ENCODE assay signal across 20 cellular contexts in genomic region chr14:24258548-24259265, GRCh38. TPM values are rescaled to one million over a fixed set of nuclear protein-coding genes. Genes with fewer than 3 reads are reported as not detected.
A peak's percentile ranks its signal among the peaks of the same experiment; 100 is the strongest.
DNase-seq lines count a peak whose midpoint lies in the region; ATAC-seq, FAIRE-seq and TF ChIP-seq lines count a peak whose summit lies in the region.
"Had no signal": no experiment of that assay in that cellular context is flagged by ENCODE, and none has a peak within 500 bp of the region (broad histone marks: within the 10 kb centered on the region; RNA-seq: fewer than 3 reads in every experiment).

No MANE protein-coding gene starts in this region.

- 0 out of 2 replicates have a peak overlapping the region, but pooled peaks have one; percentile 9 for H2BK12ac ChIP-seq in H1 (ENCODE audit: low read depth, low read length)

- no peak for TF ChIP-seq RAD21 in H1 (IDR thresholded peaks at IDR 0.05 in 1 of 2, conservative IDR thresholded peaks at IDR 0.05 in 1 of 2; ENCODE audit: low read depth in 2 of 2, low read length in 2 of 2)

- H3K9me3 ChIP-seq in H1 (ENCODE audit: insufficient read depth in 2 of 2, low read depth in 1 of 2, low read length in 1 of 2) (no peaks in the 10 kb centered on the region), suprapubic skin (no peaks in the 10 kb centered on the region)

- TF ChIP-seq EP300 in H1 (IDR thresholded peaks at IDR 0.05; ENCODE audit: borderline replicate concordance in 1 of 2, low read depth in 2 of 2, low read length in 2 of 2) (no peak), suprapubic skin (IDR thresholded peaks at IDR 0.05) (no peak)

- peaks cover 23% of the 10 kb centered on the region for H3K4me1 Mint-ChIP-seq in mesothelial cell of epicardium

- no peak overlapping the region for H2BK120ac ChIP-seq in H1 (replicated peaks; ENCODE audit: low read depth, low read length)

- peak overlapping the region; percentile 96 for H3K27ac ChIP-seq in RWPE1
- no peak overlapping the region for H3K27ac ChIP-seq in H1 (ENCODE audit: low read depth, low read length)
- H3K27ac ChIP-seq in suprapubic skin: peak overlapping the region; percentile 65

- H3K9ac ChIP-seq in H1 (replicated peaks in 1 of 4; ENCODE audit: extremely low read depth in 1 of 4, low read depth in 3 of 4, low read length in 3 of 4): no peak overlapping the region

- TF ChIP-seq POLR2A in H1 (IDR thresholded peaks at IDR 0.05; ENCODE audit: control extremely low read depth in 1 of 2, low read depth in 2 of 2, low read length in 2 of 2) (no peak), suprapubic skin (IDR thresholded peaks at IDR 0.05) (no peak)

- ATAC-seq in HG03025 (IDR thresholded peaks at IDR 0.05; ENCODE audit: low FRiP score, unreplicated experiment) (no peak), GM21367 (IDR thresholded peaks at IDR 0.05; ENCODE audit: unreplicated experiment) (no peak)
- ATAC-seq: GM12878, GM23338 had no signal

- H3K27me3 Mint-ChIP-seq in mesothelial cell of epicardium (ENCODE audit: low read depth): no peaks in the 10 kb centered on the region
- H3K27me3 Mint-ChIP-seq: CD4-positive, CD25-positive, alpha-beta regulatory T cell had no signal

- no peak overlapping the region for H2AK5ac ChIP-seq in H1 (ENCODE audit: low read depth, low read length)

- H3K36me3 Mint-ChIP-seq in mesothelial cell of epicardium: no peaks in the 10 kb centered on the region

- H2BK20ac ChIP-seq in H1 (ENCODE audit: low read length): no peak overlapping the region

- no peak overlapping the region for H2AFZ ChIP-seq in H1 (ENCODE audit: low read length)
- H2AFZ ChIP-seq: GM23338 had no signal

- H3K23ac ChIP-seq in H1 (ENCODE audit: insufficient read length): no peak overlapping the region

- H3K4me3 ChIP-seq in H1 (ENCODE audit: extremely low read depth in 1 of 4, insufficient read depth in 2 of 4, low read depth in 3 of 4, low read length in 4 of 4) (no peak overlapping the region), suprapubic skin (no peak overlapping the region)
- H3K4me3 ChIP-seq: GM12878, GM23338 had no signal

- peak overlapping the region; percentile 80 for H4K8ac ChIP-seq in H1 (ENCODE audit: extremely low read depth, insufficient read depth, low read length)

- no peak overlapping the region for H3K4ac ChIP-seq in H1 (replicated peaks; ENCODE audit: insufficient read length, low read depth, low read length)

- 88% methylated on average over 18 of the region's 18 CpGs; no CpG with 5 or more reads in 1 of the 2 experiments for WGBS in H1 (ENCODE audit: extremely low coverage in 1 of 2, insufficient coverage in 1 of 2, insufficient read length in 1 of 2, insufficient replicate concordance in 2 of 2, low coverage in 1 of 2, low lambda C conversion rate in 2 of 2, missing lambda C conversion rate in 1 of 2), 2 experiments
- 75% methylated on average over 15 of the region's 18 CpGs for WGBS in suprapubic skin

- H3K4me2 ChIP-seq in H1 (ENCODE audit: insufficient read depth in 1 of 2, low read depth in 2 of 2, low read length in 2 of 2): no peak overlapping the region
- H3K4me2 ChIP-seq: GM23338 had no signal

- H3K79me1 ChIP-seq in H1 (ENCODE audit: low read depth, low read length): no peaks in the 10 kb centered on the region

- FAIRE-seq in H1 (lab: Jason Lieb, UNC): no peak
- FAIRE-seq: GM12878 had no signal

- H3K27me3 ChIP-seq in H1 (replicated peaks in 1 of 4; ENCODE audit: control insufficient read depth in 3 of 4, extremely low read depth in 1 of 4, insufficient read depth in 3 of 4, low read length in 3 of 4): no peaks in the 10 kb centered on the region; a peak in 1 of 7 replicates
- no peaks in the 10 kb centered on the region for H3K27me3 ChIP-seq in suprapubic skin

- H3K18ac ChIP-seq in H1 (ENCODE audit: extremely low read depth, low read length): no peak overlapping the region

- H3K4me1 ChIP-seq in H1 (replicated peaks in 1 of 4; ENCODE audit: control insufficient read depth in 3 of 4, insufficient read depth in 4 of 4, low read length in 3 of 4) (peaks cover 0 to 2% (median 0%) of the 10 kb centered on the region in 4 experiments; a peak in 1 of 7 replicates), suprapubic skin (peaks cover 20% of the 10 kb centered on the region)

- no peak overlapping the region for H2BK5ac ChIP-seq in H1 (ENCODE audit: low read depth, low read length)

- no peak overlapping the region for H4K91ac ChIP-seq in H1 (replicated peaks; ENCODE audit: insufficient read length, low read length)

- H3K23me2 ChIP-seq in H1 (ENCODE audit: low read depth, low read length): no peaks in the 10 kb centered on the region

- no peak overlapping the region for H2BK15ac ChIP-seq in H1 (ENCODE audit: low read length)

- H3K4me3 Mint-ChIP-seq in mesothelial cell of epicardium: no peak overlapping the region
- H3K4me3 Mint-ChIP-seq: CD4-positive, CD25-positive, alpha-beta regulatory T cell; GM23338; HFFc6 had no signal

- peaks cover 0 to 2% of the 10 kb centered on the region in 2 experiments for H4K20me1 ChIP-seq in H1 (replicated peaks in 1 of 2; ENCODE audit: control insufficient read depth in 1 of 2, insufficient read depth in 2 of 2, low read length in 2 of 2)

- H3K79me2 ChIP-seq in H1 (ENCODE audit: control insufficient read depth in 1 of 2, insufficient read depth in 2 of 2, low read length in 2 of 2): no peaks in the 10 kb centered on the region

- CTCF ChIA-PET in RWPE1 (lab: Yijun Ruan, JAX) (interaction anchor here (0.9 kb wide), 1 partner anchor 49 kb away, joined by 3 read pairs; the partner anchor contains the start of gene CIDEB), H1 (lab: Charles Lee; ENCODE audit: partially characterized antibody) (interaction anchor here (0.5 to 3.6 kb wide), 8 partner anchors 12 to 1446 kb away, joined by 3 to 14 read pairs (median 6); partner anchors contain the start of genes CIDEB, RABGGTA and TINF2)

- no peaks in the 10 kb centered on the region for H3K36me3 ChIP-seq in H1 (ENCODE audit: control insufficient read depth in 2 of 4, insufficient read depth in 4 of 4, low read length in 3 of 4)
- peaks cover 27% of the 10 kb centered on the region for H3K36me3 ChIP-seq in suprapubic skin

- TF ChIP-seq CTCF in RWPE1 (conservative IDR thresholded peaks at IDR 0.05; ENCODE audit: low read depth) (no peak), H1 (IDR thresholded peaks at IDR 0.05; ENCODE audit: control extremely low read depth in 1 of 3, insufficient read depth in 1 of 3, low read depth in 1 of 3, low read length in 3 of 3) (no peak), mesothelial cell of epicardium (IDR thresholded peaks at IDR 0.05; ENCODE audit: unreplicated experiment) (no peak), suprapubic skin (IDR thresholded peaks at IDR 0.05) (no peak)

- H3K14ac ChIP-seq in H1 (ENCODE audit: insufficient read length): no peak overlapping the region

- peak overlapping the region; percentile 66 for H3K27ac Mint-ChIP-seq in mesothelial cell of epicardium
- H3K27ac Mint-ChIP-seq: GM23338, HFFc6 had no signal

- H3K9me3 Mint-ChIP-seq in mesothelial cell of epicardium: no peaks in the 10 kb centered on the region
- H3K9me3 Mint-ChIP-seq: CD4-positive, CD25-positive, alpha-beta regulatory T cell; GM23338; HFFc6 had no signal

- DNase-seq in RWPE1 (ENCODE audit: low spot score) (no peak), H1 (ENCODE audit: low read depth in 1 of 2, low spot score in 2 of 2) (no peak), mesothelial cell of epicardium (ENCODE audit: low spot score in 2 of 2, unreplicated experiment in 2 of 2) (no peak), suprapubic skin (ENCODE audit: low spot score in 2 of 2) (peak in 1 of 2 donors; percentile 56), NCI-H2107 treated with DMSO at 0.1 percent for 48 hours (lab: John Stamatoyannopoulos, UW; ENCODE audit: unreplicated experiment) (no peak), NCI-H1048 (lab: John Stamatoyannopoulos, UW) (no peak)
- DNase-seq: CD4-positive, CD25-positive, alpha-beta regulatory T cell; HFFc6; Karpas-422; NCI-H1436 treated with DMSO at 0.1 percent for 48 hours; NCI-H2107; NCI-H345; NCI-H526 treated with DMSO at 0.1 percent for 48 hours; NK-92 treated with Interleukin-12 subunit alpha and Interleukin-12 subunit beta, amount 100 ng/mL, for 24 hours; OCI-M1; RPMI8226 had no signal

- POLR2A ChIA-PET in RWPE1 (lab: Yijun Ruan, JAX; ENCODE audit: low non-redundant PET) (interaction anchor here (0.6 kb wide), 1 partner anchor 68 kb away, joined by 6 read pairs; no protein-coding TSS in a partner anchor), H1 (lab: Charles Lee; ENCODE audit: partially characterized antibody) (interaction anchor here (0.7 to 3.9 kb wide), 7 partner anchors 8 to 56 kb away, joined by 3 to 14 read pairs (median 4); partner anchors contain the start of gene RABGGTA)

- H4K5ac ChIP-seq in H1 (ENCODE audit: insufficient read length, low read depth, low read length): no peak overlapping the region

- no peak overlapping the region for H3K56ac ChIP-seq in H1 (replicated peaks; ENCODE audit: insufficient read length, low read depth, low read length)

RNA-seq across cellular contexts. Expression of gene TGM1, which starts 4.3 kb away (rescaled TPM):
- 2.0 and 2.2 TPM in 2 replicates for total RNA-seq in H1 (2021; fragmentation: NEBNext Ultra II Directional; extraction: Animal tissue kit (Norgen Biotek cat#: 25700))
- polyA plus RNA-seq in H1 (2011; rRNA removed): 1.8 and 4.1 TPM in 2 replicates
- polyA plus RNA-seq in H1 (2011; cell fraction: cytosol; rRNA removed): 2.6 TPM
- polyA plus RNA-seq in H1 (2011; cell fraction: nucleus; rRNA removed): 15.8 TPM
- 1.7 to 2.2 TPM (median 1.8 TPM) in 4 replicates for polyA plus RNA-seq in H1 (2012, experiment 1 of 2)
- 1.1 TPM for polyA plus RNA-seq in H1 (2012, experiment 2 of 2)
- polyA plus RNA-seq in H1 (2013, experiment 1 of 2): 1.3 TPM
- polyA plus RNA-seq in H1 (2013, experiment 2 of 2): 1.4 TPM
- 2.0 and 2.2 TPM in 2 replicates for polyA minus RNA-seq in H1 (2011; rRNA and poly(A)+ RNA removed)
- polyA minus RNA-seq in H1 (2011; cell fraction: cytosol; rRNA and poly(A)+ RNA removed): not detected
- polyA minus RNA-seq in H1 (2011; cell fraction: nucleus; rRNA and poly(A)+ RNA removed): 3.9 TPM
- total RNA-seq in mesothelial cell of epicardium: 9.5 to 12.1 TPM (median 10.2 TPM) in 3 replicates
- 100 to 1,000 TPM; 127 to 144 (median 130) TPM for total RNA-seq in suprapubic skin
- polyA plus RNA-seq: CD4-positive, CD25-positive, alpha-beta regulatory T cell had no signal

RNA-seq across cellular contexts. Expression of gene RABGGTA, which starts 12.7 kb away (rescaled TPM):
- total RNA-seq in H1 (2021; fragmentation: NEBNext Ultra II Directional; extraction: Animal tissue kit (Norgen Biotek cat#: 25700)): 16.0 and 16.9 TPM in 2 replicates
- polyA plus RNA-seq in H1 (2011; rRNA removed): 49.8 and 65.1 TPM in 2 replicates
- 30.0 TPM for polyA plus RNA-seq in H1 (2011; cell fraction: cytosol; rRNA removed)
- polyA plus RNA-seq in H1 (2011; cell fraction: nucleus; rRNA removed): 150 TPM
- polyA plus RNA-seq in H1 (2012, experiment 1 of 2): 17.0 to 25.2 TPM (median 20.7 TPM) in 4 replicates
- polyA plus RNA-seq in H1 (2012, experiment 2 of 2): 36.6 TPM
- 22.1 TPM for polyA plus RNA-seq in H1 (2013, experiment 1 of 2)
- 19.9 TPM for polyA plus RNA-seq in H1 (2013, experiment 2 of 2)
- polyA minus RNA-seq in H1 (2011; rRNA and poly(A)+ RNA removed): 34.2 and 35.5 TPM in 2 replicates
- polyA minus RNA-seq in H1 (2011; cell fraction: cytosol; rRNA and poly(A)+ RNA removed): 18.1 TPM
- polyA minus RNA-seq in H1 (2011; cell fraction: nucleus; rRNA and poly(A)+ RNA removed): 40.0 TPM
- total RNA-seq in mesothelial cell of epicardium (28.7 to 34.5 TPM (median 31.2 TPM) in 3 replicates), suprapubic skin (10 to 100 TPM; 50.4 to 65.9 (median 53.1) TPM)

RNA-seq across cellular contexts. Expression of gene TINF2, which starts 16.3 kb away (rescaled TPM):
- total RNA-seq in H1 (2021; fragmentation: NEBNext Ultra II Directional; extraction: Animal tissue kit (Norgen Biotek cat#: 25700)): 31.0 and 36.7 TPM in 2 replicates
- 23.5 and 31.7 TPM in 2 replicates for polyA plus RNA-seq in H1 (2011; rRNA removed)
- 23.9 TPM for polyA plus RNA-seq in H1 (2011; cell fraction: cytosol; rRNA removed)
- 35.0 TPM for polyA plus RNA-seq in H1 (2011; cell fraction: nucleus; rRNA removed)
- polyA plus RNA-seq in H1 (2012, experiment 1 of 2): 26.5 to 47.3 TPM (median 32.5 TPM) in 4 replicates
- polyA plus RNA-seq in H1 (2012, experiment 2 of 2): 24.3 TPM
- 37.5 TPM for polyA plus RNA-seq in H1 (2013, experiment 1 of 2)
- polyA plus RNA-seq in H1 (2013, experiment 2 of 2): 41.3 TPM
- polyA minus RNA-seq in H1 (2011; rRNA and poly(A)+ RNA removed): 20.8 and 30.6 TPM in 2 replicates
- 14.8 TPM for polyA minus RNA-seq in H1 (2011; cell fraction: cytosol; rRNA and poly(A)+ RNA removed)
- 31.8 TPM for polyA minus RNA-seq in H1 (2011; cell fraction: nucleus; rRNA and poly(A)+ RNA removed)
- total RNA-seq in mesothelial cell of epicardium (49.1 to 55.2 TPM (median 51.1 TPM) in 3 replicates), suprapubic skin (10 to 100 TPM; 43.0 to 61.0 (median 54.3) TPM)

RNA-seq across cellular contexts. Expression of gene GMPR2, which starts 26.0 kb away (rescaled TPM):
- total RNA-seq in H1 (2021; fragmentation: NEBNext Ultra II Directional; extraction: Animal tissue kit (Norgen Biotek cat#: 25700)): 85.3 and 88.3 TPM in 2 replicates
- polyA plus RNA-seq in H1 (2011; rRNA removed): 52.9 and 61.6 TPM in 2 replicates
- polyA plus RNA-seq in H1 (2011; cell fraction: cytosol; rRNA removed): 84.7 TPM
- 82.6 TPM for polyA plus RNA-seq in H1 (2011; cell fraction: nucleus; rRNA removed)
- polyA plus RNA-seq in H1 (2012, experiment 1 of 2): 91.9 to 106 TPM (median 101 TPM) in 4 replicates
- 59.5 TPM for polyA plus RNA-seq in H1 (2012, experiment 2 of 2)
- 58.1 TPM for polyA plus RNA-seq in H1 (2013, experiment 1 of 2)
- polyA plus RNA-seq in H1 (2013, experiment 2 of 2): 63.5 TPM
- polyA minus RNA-seq in H1 (2011; rRNA and poly(A)+ RNA removed): 71.1 and 110 TPM in 2 replicates
- polyA minus RNA-seq in H1 (2011; cell fraction: cytosol; rRNA and poly(A)+ RNA removed): 41.1 TPM
- polyA minus RNA-seq in H1 (2011; cell fraction: nucleus; rRNA and poly(A)+ RNA removed): 72.2 TPM
- 72.5 to 78.7 TPM (median 74.1 TPM) in 3 replicates for total RNA-seq in mesothelial cell of epicardium
- total RNA-seq in suprapubic skin: 10 to 100 TPM; 25.4 to 49.7 (median 47.8) TPM

RNA-seq across cellular contexts. Expression of gene NEDD8, which starts 26.5 kb away (rescaled TPM):
- 241 and 253 TPM in 2 replicates for total RNA-seq in H1 (2021; fragmentation: NEBNext Ultra II Directional; extraction: Animal tissue kit (Norgen Biotek cat#: 25700))
- 196 and 317 TPM in 2 replicates for polyA plus RNA-seq in H1 (2011; rRNA removed)
- 304 TPM for polyA plus RNA-seq in H1 (2011; cell fraction: cytosol; rRNA removed)
- 126 TPM for polyA plus RNA-seq in H1 (2011; cell fraction: nucleus; rRNA removed)
- polyA plus RNA-seq in H1 (2012, experiment 1 of 2): 368 to 472 TPM (median 440 TPM) in 4 replicates
- 1,298 TPM for polyA plus RNA-seq in H1 (2012, experiment 2 of 2)
- polyA plus RNA-seq in H1 (2013, experiment 1 of 2): 411 TPM
- polyA plus RNA-seq in H1 (2013, experiment 2 of 2): 426 TPM
- polyA minus RNA-seq in H1 (2011; rRNA and poly(A)+ RNA removed): 70.9 and 75.2 TPM in 2 replicates
- 68.0 TPM for polyA minus RNA-seq in H1 (2011; cell fraction: cytosol; rRNA and poly(A)+ RNA removed)
- polyA minus RNA-seq in H1 (2011; cell fraction: nucleus; rRNA and poly(A)+ RNA removed): 51.1 TPM
- total RNA-seq in mesothelial cell of epicardium (148 to 156 TPM (median 155 TPM) in 3 replicates), suprapubic skin (100 to 1,000 TPM in 3 of 4 donors, 10 to 100 TPM in 1; 54.7 to 137 (median 104) TPM)
